ENCODE assay signal across 34 cellular contexts in the genomic region with DNA sequence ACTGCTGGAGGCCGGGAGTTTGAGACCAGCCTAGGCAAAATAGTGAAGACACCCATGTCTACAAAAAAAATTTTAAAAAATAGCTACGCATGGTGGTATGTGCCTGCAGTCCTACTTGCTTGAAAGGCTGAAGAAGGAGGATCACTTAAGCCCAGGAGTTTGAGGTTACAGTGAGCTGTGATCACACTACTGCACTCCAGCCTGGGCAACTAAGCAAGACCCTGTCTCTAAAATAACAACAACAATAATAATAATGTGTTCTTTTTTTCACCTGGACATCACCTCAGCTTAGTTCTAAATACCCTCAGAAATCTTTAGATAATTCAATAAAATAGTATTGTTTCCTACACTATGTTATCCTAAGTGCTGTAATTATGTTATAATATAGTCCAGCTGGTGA.
"Had no signal": no experiment of that assay in that cellular context is flagged by ENCODE, and none has a peak within 500 bp of the region (broad histone marks: within the 10 kb centered on the region; RNA-seq: fewer than 3 reads in every experiment).

No MANE protein-coding gene starts in this region.

- DNase-seq: Karpas-422, Kasumi-1, MG63, MM.1S, MV-4-11, NCI-H1048, NCI-H1092, NCI-H1092 treated with DMSO at 0.1 percent for 48 hours, NCI-H1105, NCI-H1105 treated with DMSO at 0.1 percent for 48 hours, NCI-H1417, NCI-H1417 treated with DMSO at 0.1 percent for 48 hours, NCI-H1436, NCI-H1436 treated with DMSO at 0.1 percent for 48 hours, NCI-H146, NCI-H1694, NCI-H1694 treated with DMSO at 0.1 percent for 48 hours, NCI-H187, NCI-H187 treated with DMSO at 0.1 percent for 48 hours, NCI-H1930, NCI-H2029, NCI-H2029 treated with DMSO at 0.1 percent for 48 hours, NCI-H2081, NCI-H2081 treated with DMSO at 0.1 percent for 48 hours, NCI-H2107, NCI-H2171, NCI-H2171 treated with DMSO at 0.1 percent for 48 hours, NCI-H2227 treated with DMSO at 0.1 percent for 48 hours, NCI-H226, NCI-H345, NCI-H446, NCI-H446 treated with DMSO at 0.1 percent for 48 hours, NCI-H510A had no signal

- H3K4me2 ChIP-seq: KMS-11 had no signal

- H3K27ac ChIP-seq: KMS-11 had no signal

- H3K9ac ChIP-seq: KMS-11 had no signal

- H3K4me3 ChIP-seq: MG63 had no signal

- H3K27me3 ChIP-seq: MG63 had no signal

- H3K36me3 ChIP-seq: MG63 had no signal

- H3K9me3 ChIP-seq: MG63 had no signal
